ENCODE assay signal across 1 cellular context in the genomic region with DNA sequence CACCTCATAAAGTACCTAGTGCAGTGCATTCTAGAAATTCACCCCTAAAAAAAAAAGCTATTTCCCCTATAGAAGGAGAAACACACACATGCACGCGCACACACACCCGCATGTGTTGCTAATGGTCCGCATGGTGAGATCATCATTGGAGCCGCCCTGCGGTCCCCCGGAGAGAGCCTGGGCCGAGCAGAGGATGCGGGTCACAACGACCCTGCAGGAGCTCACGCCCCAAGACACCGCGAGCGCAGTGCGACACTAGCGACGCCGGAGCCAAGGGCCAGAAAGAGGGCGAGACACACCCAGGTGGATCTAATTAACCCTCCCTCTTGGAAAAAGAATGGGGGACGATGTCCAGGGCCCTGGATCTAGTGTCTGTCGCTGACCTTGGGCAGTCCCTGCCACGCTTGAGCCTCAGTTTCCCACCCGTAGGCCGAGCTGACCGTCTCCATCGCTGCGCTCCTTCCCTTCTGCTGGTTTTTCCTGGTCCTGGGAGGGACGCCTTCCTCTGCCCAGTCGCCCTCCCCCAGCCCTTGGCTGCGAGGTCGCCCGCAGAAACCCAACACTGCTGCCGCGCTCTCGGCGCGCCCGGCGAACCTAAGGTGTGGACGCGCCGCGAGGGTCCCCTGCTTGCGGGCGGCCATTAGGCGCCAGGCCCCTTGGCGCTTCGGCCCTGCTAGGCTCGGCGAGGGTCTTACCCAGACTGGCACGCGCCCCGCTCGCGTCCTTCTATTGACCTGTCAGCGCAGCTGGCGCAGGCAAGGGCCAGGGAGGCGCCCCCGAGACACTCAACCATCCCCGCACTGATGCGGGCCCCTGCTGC.
TF ChIP-seq lines count a peak whose summit lies in the region.

No MANE protein-coding gene starts in this region.

TF ChIP-seq in H1, 55 proteins besides CTCF, POLR2A, EP300 and RAD21:
- TF ChIP-seq YY1 (IDR thresholded peaks at IDR 0.05; ENCODE audit: low read depth, low read length) (peak; percentile 87), CREB1 (IDR thresholded peaks at IDR 0.05) (peak; percentile 29; the same call in 1 of the 2 replicates), TAF1 (IDR thresholded peaks at IDR 0.05; ENCODE audit: low read depth, low read length) (peak; percentile 32; the same call in 1 of the 2 replicates), CTBP2 (IDR thresholded peaks at IDR 0.05; ENCODE audit: borderline replicate concordance, insufficient read depth, insufficient read length, low read length) (no peak), HDAC2 (IDR thresholded peaks at IDR 0.05; ENCODE audit: borderline replicate concordance in 1 of 2, low read depth in 2 of 2, low read length in 2 of 2) (peak in 1 of 2 experiments; percentile 64; a peak in 1 of 4 replicates), SAP30 (IDR thresholded peaks at IDR 0.05; ENCODE audit: insufficient read depth, insufficient replicate concordance, low read length) (peak; percentile 23), ASH2L (IDR thresholded peaks at IDR 0.05; ENCODE audit: low read length) (peak; percentile 91), JUND (IDR thresholded peaks at IDR 0.05; ENCODE audit: low read length) (peak; percentile 79), KDM4A (IDR thresholded peaks at IDR 0.05; ENCODE audit: low read depth, low read length, severe bottlenecking) (peak; percentile 82), POU5F1 (IDR thresholded peaks at IDR 0.05; ENCODE audit: low read depth, low read length) (no peak), SIN3A (conservative IDR thresholded peaks at IDR 0.05 in 1 of 2, IDR thresholded peaks at IDR 0.05 in 1 of 2; ENCODE audit: low read depth in 1 of 2, low read length in 2 of 2) (0 out of 4 replicates have a peak, but pooled peaks of 1 of the 2 experiments have one; percentile 6), EGR1 (IDR thresholded peaks at IDR 0.05; ENCODE audit: borderline replicate concordance, low read depth, low read length) (no peak), RNF2 (IDR thresholded peaks at IDR 0.05; ENCODE audit: borderline replicate concordance, low read depth, low read length, missing control alignments, poor library complexity, severe bottlenecking) (no peak), SP4 (IDR thresholded peaks at IDR 0.05; ENCODE audit: low read length) (no peak), SRF (IDR thresholded peaks at IDR 0.05; ENCODE audit: low read depth, low read length) (no peak), PHF8 (conservative IDR thresholded peaks at IDR 0.05; ENCODE audit: low read depth, low read length) (no peak)
- TF ChIP-seq, protein P1, sequence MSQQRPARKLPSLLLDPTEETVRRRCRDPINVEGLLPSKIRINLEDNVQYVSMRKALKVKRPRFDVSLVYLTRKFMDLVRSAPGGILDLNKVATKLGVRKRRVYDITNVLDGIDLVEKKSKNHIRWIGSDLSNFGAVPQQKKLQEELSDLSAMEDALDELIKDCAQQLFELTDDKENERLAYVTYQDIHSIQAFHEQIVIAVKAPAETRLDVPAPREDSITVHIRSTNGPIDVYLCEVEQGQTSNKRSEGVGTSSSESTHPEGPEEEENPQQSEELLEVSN (IDR thresholded peaks at IDR 0.05) = peak; percentile 48
- TF ChIP-seq, protein P2, sequence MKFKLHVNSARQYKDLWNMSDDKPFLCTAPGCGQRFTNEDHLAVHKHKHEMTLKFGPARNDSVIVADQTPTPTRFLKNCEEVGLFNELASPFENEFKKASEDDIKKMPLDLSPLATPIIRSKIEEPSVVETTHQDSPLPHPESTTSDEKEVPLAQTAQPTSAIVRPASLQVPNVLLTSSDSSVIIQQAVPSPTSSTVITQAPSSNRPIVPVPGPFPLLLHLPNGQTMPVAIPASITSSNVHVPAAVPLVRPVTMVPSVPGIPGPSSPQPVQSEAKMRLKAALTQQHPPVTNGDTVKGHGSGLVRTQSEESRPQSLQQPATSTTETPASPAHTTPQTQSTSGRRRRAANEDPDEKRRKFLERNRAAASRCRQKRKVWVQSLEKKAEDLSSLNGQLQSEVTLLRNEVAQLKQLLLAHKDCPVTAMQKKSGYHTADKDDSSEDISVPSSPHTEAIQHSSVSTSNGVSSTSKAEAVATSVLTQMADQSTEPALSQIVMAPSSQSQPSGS (IDR thresholded peaks at IDR 0.05; ENCODE audit: low read length) = no peak
- TF ChIP-seq, protein P3, sequence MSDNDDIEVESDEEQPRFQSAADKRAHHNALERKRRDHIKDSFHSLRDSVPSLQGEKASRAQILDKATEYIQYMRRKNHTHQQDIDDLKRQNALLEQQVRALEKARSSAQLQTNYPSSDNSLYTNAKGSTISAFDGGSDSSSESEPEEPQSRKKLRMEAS (IDR thresholded peaks at IDR 0.05) = no peak
- TF ChIP-seq, protein P4, sequence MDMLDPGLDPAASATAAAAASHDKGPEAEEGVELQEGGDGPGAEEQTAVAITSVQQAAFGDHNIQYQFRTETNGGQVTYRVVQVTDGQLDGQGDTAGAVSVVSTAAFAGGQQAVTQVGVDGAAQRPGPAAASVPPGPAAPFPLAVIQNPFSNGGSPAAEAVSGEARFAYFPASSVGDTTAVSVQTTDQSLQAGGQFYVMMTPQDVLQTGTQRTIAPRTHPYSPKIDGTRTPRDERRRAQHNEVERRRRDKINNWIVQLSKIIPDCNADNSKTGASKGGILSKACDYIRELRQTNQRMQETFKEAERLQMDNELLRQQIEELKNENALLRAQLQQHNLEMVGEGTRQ (IDR thresholded peaks at IDR 0.05; ENCODE audit: low read length) = no peak
